13 cellular contexts compared by ENCODE assay signal in the genomic region with DNA sequence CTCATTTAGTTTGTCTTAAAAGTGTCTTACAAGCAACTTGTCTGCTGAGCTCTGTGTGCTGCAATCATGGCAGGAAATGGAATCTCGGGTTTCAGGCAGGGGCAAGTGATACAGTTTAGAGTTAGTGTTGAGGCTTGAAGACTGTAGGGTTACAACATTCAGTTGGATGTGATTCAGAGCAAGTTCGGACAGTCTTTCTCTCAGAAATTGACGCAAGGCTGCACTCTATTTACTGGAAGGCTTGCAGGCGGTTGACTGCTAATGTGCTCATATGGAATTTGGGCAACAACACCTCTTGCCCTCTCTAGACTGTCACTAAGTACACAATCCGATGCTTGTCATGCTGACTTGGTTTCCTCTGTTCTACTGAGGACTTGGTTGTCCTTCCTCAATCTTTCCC.
DNase-seq lines count a peak whose midpoint lies in the region; ATAC-seq, FAIRE-seq and TF ChIP-seq lines count a peak whose summit lies in the region.
"Had no signal": no experiment of that assay in that cellular context is flagged by ENCODE, and none has a peak within 500 bp of the region (broad histone marks: within the 10 kb centered on the region; RNA-seq: fewer than 3 reads in every experiment).

No MANE protein-coding gene starts in this region.

- H4K20me1 ChIP-seq in keratinocyte (ENCODE audit: control insufficient read depth, extremely low read depth, insufficient read depth, low read length): no peaks in the 10 kb centered on the region

- H3K4me1 ChIP-seq in heart left ventricle (peaks cover 0 to under 1% (median 0%) of the 10 kb centered on the region in 12 donors), body of pancreas (no peaks in the 10 kb centered on the region), keratinocyte (ENCODE audit: control insufficient read depth, extremely low read depth, insufficient read depth, low read length) (peaks cover 22% of the 10 kb centered on the region), suprapubic skin (peaks cover 7% of the 10 kb centered on the region)
- H3K4me1 ChIP-seq: adrenal gland, right lobe of liver, uterus had no signal

- intact Hi-C loops in Right ventricle myocardium inferior (cut with DNase I) (no loop called here), heart left ventricle (cut with DNase I) (loop anchor here in 6 of 10 donors (5.0 to 10.0 kb wide), 2 partner anchors 499 to 501 kb away; no protein-coding TSS in a partner anchor), body of pancreas (cut with DNase I) (no loop called here)

- dilution Hi-C loops in keratinocyte (cut with MboI; ENCODE audit: extremely low pct_ligation_motif_present, low sequenced_read_pairs): no loop called here

- H3K4me3 ChIP-seq in heart left ventricle (no peak overlapping the region), body of pancreas (no peak overlapping the region), keratinocyte (ENCODE audit: control insufficient read depth in 2 of 3, extremely low read depth in 1 of 3, insufficient read depth in 2 of 3, low read depth in 1 of 3, low read length in 3 of 3) (no peak overlapping the region), suprapubic skin (no peak overlapping the region)
- H3K4me3 ChIP-seq: adrenal gland, mucosa of descending colon, right lobe of liver, SJCRH30, uterus had no signal

- H3K27ac ChIP-seq in heart left ventricle: no peak overlapping the region
- H3K27ac ChIP-seq in body of pancreas: no peak overlapping the region
- H3K27ac ChIP-seq in keratinocyte (ENCODE audit: control insufficient read depth, insufficient read depth, low read length): peak overlapping the region; percentile 34
- H3K27ac ChIP-seq in suprapubic skin: peak overlapping the region; percentile 19
- H3K27ac ChIP-seq: right lobe of liver, SJCRH30, uterus had no signal

- peaks cover 3% of the 10 kb centered on the region for H3K9me3 Mint-ChIP-seq in activated T-cell treated with anti-CD3 and anti-CD28 coated beads, Interleukin-2, amount 50 U/mL, for 24 hours

- TF ChIP-seq EP300 in suprapubic skin (IDR thresholded peaks at IDR 0.05): no peak

- no peak for TF ChIP-seq CTCF in heart left ventricle (IDR thresholded peaks at IDR 0.05)
- no peak for TF ChIP-seq CTCF in body of pancreas (IDR thresholded peaks at IDR 0.05)
- no peak for TF ChIP-seq CTCF in keratinocyte (optimal IDR thresholded peaks at IDR 0.05 in 1 of 3, IDR thresholded peaks at IDR 0.05 in 1 of 3, conservative IDR thresholded peaks at IDR 0.05 in 1 of 3; ENCODE audit: extremely low read depth in 1 of 3, insufficient read depth in 2 of 3, low read length in 3 of 3)
- TF ChIP-seq CTCF in suprapubic skin (IDR thresholded peaks at IDR 0.05): no peak

- H3K9me3 ChIP-seq in heart left ventricle (no peaks in the 10 kb centered on the region), body of pancreas (no peaks in the 10 kb centered on the region), keratinocyte (ENCODE audit: control insufficient read depth, low read depth, low read length) (no peaks in the 10 kb centered on the region), suprapubic skin (no peaks in the 10 kb centered on the region)
- H3K9me3 ChIP-seq: adrenal gland, mucosa of descending colon, right lobe of liver, uterus had no signal

- H3K9ac ChIP-seq in keratinocyte (ENCODE audit: control insufficient read depth, extremely low read depth, insufficient read depth, low read length): no peak overlapping the region

- ATAC-seq in Right ventricle myocardium inferior (peak; percentile 58), heart left ventricle (no peak), body of pancreas (peak; percentile 33)

- 90 to 97% (median 94%) methylated on average over 5 of the region's 5 CpGs for WGBS in heart left ventricle, 4 donors
- 82 to 83% methylated on average over 5 of the region's 5 CpGs for WGBS in body of pancreas, 2 donors
- 72% methylated on average over 5 of the region's 5 CpGs for WGBS in suprapubic skin

- no peaks in the 10 kb centered on the region for H3K36me3 Mint-ChIP-seq in activated T-cell treated with anti-CD3 and anti-CD28 coated beads, Interleukin-2, amount 50 U/mL, for 24 hours (ENCODE audit: low read depth)

- H3K4me2 ChIP-seq in keratinocyte (ENCODE audit: control insufficient read depth, extremely low read depth, insufficient read depth, low read depth, low read length): peak overlapping the region; percentile 24

- H3K9me1 ChIP-seq in keratinocyte (ENCODE audit: control insufficient read depth, extremely low read depth, insufficient read depth, low read length): peaks cover 3% of the 10 kb centered on the region

- H3K79me2 ChIP-seq in keratinocyte (ENCODE audit: control insufficient read depth, insufficient read depth, low read length): no peaks in the 10 kb centered on the region

- H3K4me1 Mint-ChIP-seq in activated T-cell treated with anti-CD3 and anti-CD28 coated beads, Interleukin-2, amount 50 U/mL, for 24 hours (ENCODE audit: low read depth): no peaks in the 10 kb centered on the region

- H3K27me3 ChIP-seq in heart left ventricle (no peaks in the 10 kb centered on the region), body of pancreas (no peaks in the 10 kb centered on the region), keratinocyte (ENCODE audit: control insufficient read depth, extremely low read depth, insufficient read depth, low read length) (no peaks in the 10 kb centered on the region), suprapubic skin (no peaks in the 10 kb centered on the region)
- H3K27me3 ChIP-seq: adrenal gland, right lobe of liver, SJCRH30, uterus had no signal

- no peak overlapping the region for H3K4me3 Mint-ChIP-seq in activated T-cell treated with anti-CD3 and anti-CD28 coated beads, Interleukin-2, amount 50 U/mL, for 24 hours

- no peak for TF ChIP-seq POLR2A in heart left ventricle (IDR thresholded peaks at IDR 0.05)
- no peak for TF ChIP-seq POLR2A in body of pancreas (IDR thresholded peaks at IDR 0.05)
- TF ChIP-seq POLR2A in suprapubic skin (IDR thresholded peaks at IDR 0.05): no peak

- DNase-seq in Right ventricle myocardium inferior (ENCODE audit: missing footprints) (no peak), heart left ventricle (no peak), body of pancreas (no peak), keratinocyte (ENCODE audit: low read depth, low spot score) (peak; percentile 11), suprapubic skin (ENCODE audit: low spot score in 2 of 2) (no peak), NAMALWA (ENCODE audit: low spot score) (no peak)
- DNase-seq in activated T-cell treated with anti-CD3 and anti-CD28 coated beads, Interleukin-2, amount 50 U/mL, for 24 hours: no peak
- DNase-seq in stimulated activated CD8-positive, alpha-beta memory T cell treated with anti-CD3 and anti-CD28 coated beads, Interleukin-4, amount 100 ng/mL, for 48 hours: no peak
- DNase-seq: adrenal gland, right lobe of liver, uterus had no signal

- H2AFZ ChIP-seq in keratinocyte (ENCODE audit: control insufficient read depth, low read length): peak overlapping the region; percentile 60

- FAIRE-seq in keratinocyte (lab: Jason Lieb, UNC): peak; percentile 84

- H3K36me3 ChIP-seq in heart left ventricle: no peaks in the 10 kb centered on the region
- no peaks in the 10 kb centered on the region for H3K36me3 ChIP-seq in body of pancreas (replicated peaks in 1 of 2; ENCODE audit: insufficient read depth in 1 of 2, low read depth in 2 of 2)
- no peaks in the 10 kb centered on the region for H3K36me3 ChIP-seq in keratinocyte (ENCODE audit: control insufficient read depth in 2 of 2, extremely low read depth in 1 of 2, insufficient read depth in 2 of 2, low read length in 2 of 2)
- H3K36me3 ChIP-seq in suprapubic skin: no peaks in the 10 kb centered on the region
- H3K36me3 ChIP-seq: adrenal gland, right lobe of liver, SJCRH30, uterus had no signal

- no peak overlapping the region for H3K27ac Mint-ChIP-seq in activated T-cell treated with anti-CD3 and anti-CD28 coated beads, Interleukin-2, amount 50 U/mL, for 24 hours

- no peaks in the 10 kb centered on the region for H3K27me3 Mint-ChIP-seq in activated T-cell treated with anti-CD3 and anti-CD28 coated beads, Interleukin-2, amount 50 U/mL, for 24 hours

Comparison
In these comparisons a context has a peak if more than half of its experiments do, and no peak if none do; other contexts are left out.
1. ATAC-seq: peak in Right ventricle myocardium inferior (single experiment) and body of pancreas (single experiment); none in heart left ventricle (0 of 4).
2. intact Hi-C loops: an anchor here in heart left ventricle (5.0 to 10.0 kb wide); none called in Right ventricle myocardium inferior and body of pancreas.
3. H3K27ac ChIP-seq: peak in keratinocyte (single experiment) and suprapubic skin (single experiment); none in heart left ventricle (0 of 12) and body of pancreas (0 of 4).